Comparison of ENCODE assay signal across 8 cellular contexts in genomic region chr17:1834378-1835149, GRCh38. TPM values are rescaled to one million over a fixed set of nuclear protein-coding genes. Genes with fewer than 3 reads are reported as not detected.
DNase-seq lines count a peak whose midpoint lies in the region; ATAC-seq and TF ChIP-seq lines count a peak whose summit lies in the region.

No MANE protein-coding gene starts in this region.

- peaks cover 54% of the 10 kb centered on the region for H3K4me1 Mint-ChIP-seq in activated T-cell treated with anti-CD3 and anti-CD28 coated beads, Interleukin-2, amount 50 U/mL, for 24 hours (ENCODE audit: low read depth)
- peaks cover 53 to 57% (median 53%) of the 10 kb centered on the region in 3 donors for H3K4me1 Mint-ChIP-seq in T-cell

- no peak for DNase-seq in activated T-cell treated with anti-CD3 and anti-CD28 coated beads, Interleukin-2, amount 50 U/mL, for 24 hours
- no peak for DNase-seq in activated T-cell treated with anti-CD3 and anti-CD28 coated beads, Interleukin-2, amount 50 U/mL, for 1 hour
- DNase-seq in T-cell (no peak), esophagus squamous epithelium (lab: John Stamatoyannopoulos, UW) (no peak), SK-N-DZ (ENCODE audit: low spot score) (no peak), cardiac septum (ENCODE audit: low spot score) (no peak)
- DNase-seq in stimulated activated CD8-positive, alpha-beta memory T cell treated with anti-CD3 and anti-CD28 coated beads, Interleukin-4, amount 100 ng/mL, for 48 hours: peak; percentile 40

- ATAC-seq in HG02840 (IDR thresholded peaks at IDR 0.05; ENCODE audit: low FRiP score, unreplicated experiment) (peak; percentile 54), T-cell (replicated peaks in 1 of 4) (no peak)

- peak overlapping the region; percentile 31 for H3K27ac Mint-ChIP-seq in activated T-cell treated with anti-CD3 and anti-CD28 coated beads, Interleukin-2, amount 50 U/mL, for 24 hours
- H3K27ac Mint-ChIP-seq in T-cell: peak overlapping the region; percentile 53 to 66

- POLR2A ChIA-PET in T-cell (lab: Charles Lee): no interaction called here

- peak overlapping the region; percentile 27 for H3K4me3 Mint-ChIP-seq in activated T-cell treated with anti-CD3 and anti-CD28 coated beads, Interleukin-2, amount 50 U/mL, for 24 hours
- H3K4me3 Mint-ChIP-seq in T-cell: peak overlapping the region in 1 of 3 donors; percentile 25

- no peak for TF ChIP-seq CTCF in esophagus squamous epithelium (IDR thresholded peaks at IDR 0.05)

- CTCF ChIA-PET in T-cell (lab: Charles Lee): interaction anchor here (0.6 to 1.2 kb wide), 2 partner anchors 12 to 1928 kb away, joined by 3 read pairs; no protein-coding TSS in a partner anchor

- no peaks in the 10 kb centered on the region for H3K9me3 Mint-ChIP-seq in activated T-cell treated with anti-CD3 and anti-CD28 coated beads, Interleukin-2, amount 50 U/mL, for 24 hours
- no peaks in the 10 kb centered on the region for H3K9me3 Mint-ChIP-seq in T-cell

- intact Hi-C loops in esophagus squamous epithelium (cut with DNase I) (no loop called here), cardiac septum (cut with DNase I) (no loop called here)

- no peaks in the 10 kb centered on the region for H3K27me3 Mint-ChIP-seq in activated T-cell treated with anti-CD3 and anti-CD28 coated beads, Interleukin-2, amount 50 U/mL, for 24 hours
- no peaks in the 10 kb centered on the region for H3K27me3 Mint-ChIP-seq in T-cell

- H3K36me3 ChIP-seq in esophagus squamous epithelium: peaks cover 0 to 23% (median 0%) of the 10 kb centered on the region in 3 donors

- 76 to 82% methylated on average over 12 of the region's 12 CpGs for WGBS in esophagus squamous epithelium, 2 donors

- H3K9me3 ChIP-seq in esophagus squamous epithelium: no peaks in the 10 kb centered on the region

- H3K36me3 Mint-ChIP-seq in activated T-cell treated with anti-CD3 and anti-CD28 coated beads, Interleukin-2, amount 50 U/mL, for 24 hours (ENCODE audit: low read depth): peaks cover 65% of the 10 kb centered on the region
- peaks cover 16% of the 10 kb centered on the region for H3K36me3 Mint-ChIP-seq in T-cell

- H3K27me3 ChIP-seq in esophagus squamous epithelium: no peaks in the 10 kb centered on the region

- no peak overlapping the region for H3K4me3 ChIP-seq in esophagus squamous epithelium

- H3K27ac ChIP-seq in esophagus squamous epithelium: no peak overlapping the region

- TF ChIP-seq POLR2A in esophagus squamous epithelium (IDR thresholded peaks at IDR 0.05): no peak

- H3K4me1 ChIP-seq in esophagus squamous epithelium: peaks cover 5 to 35% (median 13%) of the 10 kb centered on the region in 3 donors

RNA-seq across cellular contexts. Expression of gene RPA1, which starts 4.8 kb away (rescaled TPM):
- 100 to 1,000 TPM in 3 of 5 donors, 10 to 100 TPM in 2; 78.9 to 124 (median 107) TPM for total RNA-seq in T-cell
- total RNA-seq in esophagus squamous epithelium: 10 to 100 TPM; 16.3 to 29.8 (median 25.6) TPM
- polyA plus RNA-seq in SK-N-DZ (2014; cell fraction: cytosol; rRNA removed): 20.6 and 27.8 TPM in 2 replicates
- 24.8 and 38.3 TPM in 2 replicates for polyA plus RNA-seq in SK-N-DZ (2014; cell fraction: nucleus; rRNA removed)
- 76.7 TPM for total RNA-seq in cardiac septum

RNA-seq across cellular contexts. Expression of gene SMYD4, which starts 4.9 kb away (rescaled TPM):
- total RNA-seq in T-cell (10 to 100 TPM; 24.4 to 42.7 (median 38.5) TPM), esophagus squamous epithelium (1 to 10 TPM; 5.0 to 9.0 (median 6.5) TPM), cardiac septum (8.8 TPM)
- 18.8 and 23.3 TPM in 2 replicates for polyA plus RNA-seq in SK-N-DZ (2014; cell fraction: cytosol; rRNA removed)
- polyA plus RNA-seq in SK-N-DZ (2014; cell fraction: nucleus; rRNA removed): 18.7 and 33.4 TPM in 2 replicates
